17 cellular contexts compared by ENCODE assay signal in genomic region chr17:66712453-66712852, GRCh38.
DNase-seq lines count a peak whose midpoint lies in the region; ATAC-seq, FAIRE-seq and TF ChIP-seq lines count a peak whose summit lies in the region.
"Had no signal": no experiment of that assay in that cellular context is flagged by ENCODE, and none has a peak within 500 bp of the region (broad histone marks: within the 10 kb centered on the region; RNA-seq: fewer than 3 reads in every experiment).

No MANE protein-coding gene starts in this region.

- TF ChIP-seq CTCF in nephron (IDR thresholded peaks at IDR 0.05; ENCODE audit: unreplicated experiment in 3 of 3) = no peak
- TF ChIP-seq CTCF in uterus (IDR thresholded peaks at IDR 0.05) = no peak
- TF ChIP-seq CTCF in brain microvascular endothelial cell (IDR thresholded peaks at IDR 0.05; ENCODE audit: low read depth, low read length, missing control alignments) = no peak

- H3K4me3 Mint-ChIP-seq in CD8-positive, alpha-beta memory T cell = peak overlapping the region in 1 of 7 donors; percentile 22
- H3K4me3 Mint-ChIP-seq in central memory CD8-positive, alpha-beta T cell = no peak overlapping the region
- no peak overlapping the region for H3K4me3 Mint-ChIP-seq in nephron

- H3K27ac Mint-ChIP-seq in CD8-positive, alpha-beta memory T cell = peak overlapping the region; percentile 10 to 97 (median 82)
- H3K27ac Mint-ChIP-seq in central memory CD8-positive, alpha-beta T cell (ENCODE audit: low read depth) = peak overlapping the region; percentile 13
- peak overlapping the region in 2 of 3 experiments; percentile 8 to 36 for H3K27ac Mint-ChIP-seq in nephron

- intact Hi-C loops in uterus (cut with DNase I; ENCODE audit: low total_unique reads) = loop anchor here (10.0 kb wide), 1 partner anchor 192 kb away; no protein-coding TSS in a partner anchor

- peaks cover 0 to 4% (median 3%) of the 10 kb centered on the region in 3 donors for H3K36me3 Mint-ChIP-seq in CD8-positive, alpha-beta memory T cell
- H3K36me3 Mint-ChIP-seq in central memory CD8-positive, alpha-beta T cell (ENCODE audit: insufficient read depth) = peaks cover 2% of the 10 kb centered on the region
- H3K36me3 Mint-ChIP-seq in nephron (ENCODE audit: low read depth) = no peaks in the 10 kb centered on the region

- H3K4me3 ChIP-seq in CD8-positive, alpha-beta memory T cell (ENCODE audit: low read length) = no peak overlapping the region
- H3K4me3 ChIP-seq in uterus = no peak overlapping the region
- H3K4me3 ChIP-seq in brain microvascular endothelial cell (ENCODE audit: low read depth, low read length) = no peak overlapping the region
- H3K4me3 ChIP-seq: coronary artery, right atrium auricular region had no signal

- no peaks in the 10 kb centered on the region for H3K9me3 Mint-ChIP-seq in CD8-positive, alpha-beta memory T cell
- H3K9me3 Mint-ChIP-seq in central memory CD8-positive, alpha-beta T cell = no peaks in the 10 kb centered on the region
- H3K9me3 Mint-ChIP-seq in nephron = no peaks in the 10 kb centered on the region

- CTCF ChIA-PET in CD8-positive, alpha-beta memory T cell (lab: Charles Lee) = no interaction called here

- H3K9me3 ChIP-seq in CD8-positive, alpha-beta memory T cell (ENCODE audit: low read length) = no peaks in the 10 kb centered on the region
- no peaks in the 10 kb centered on the region for H3K9me3 ChIP-seq in uterus
- H3K9me3 ChIP-seq: right atrium auricular region had no signal

- DNase-seq in CD8-positive, alpha-beta memory T cell = no peak
- DNase-seq in HTR-8/SVneo (ENCODE audit: insufficient read length, low spot score) (no peak), GM12891 (ENCODE audit: insufficient read length, low spot score) (no peak), uterus (no peak), brain microvascular endothelial cell (no peak)
- no peak for DNase-seq in central memory CD8-positive, alpha-beta T cell (ENCODE audit: low spot score in 2 of 2)
- DNase-seq: activated CD8-positive, alpha-beta memory T cell treated with anti-CD3 and anti-CD28 coated beads for 24 hours; GF-D8; midbrain; NCI-H1048; stimulated activated CD4-positive, alpha-beta T cell treated with anti-CD3 and anti-CD28 coated beads, Interleukin-4, amount 100 ng/mL, for 24 hours; stimulated activated naive CD4-positive, alpha-beta T cell treated with Interleukin-2 at 50 U/mL for 16 hours had no signal

- H3K4me1 Mint-ChIP-seq in CD8-positive, alpha-beta memory T cell = peaks cover 46 to 54% (median 53%) of the 10 kb centered on the region in 3 donors
- H3K4me1 Mint-ChIP-seq in central memory CD8-positive, alpha-beta T cell = peaks cover 35% of the 10 kb centered on the region
- peaks cover 46% of the 10 kb centered on the region for H3K4me1 Mint-ChIP-seq in nephron

- in situ Hi-C loops in brain microvascular endothelial cell (cut with HindIII; ENCODE audit: low pct_ligation_motif_present, low sequenced_read_pairs) = loop anchor here (25.0 kb wide), 1 partner anchor 200 kb away; no protein-coding TSS in a partner anchor

- H3K27ac ChIP-seq in CD8-positive, alpha-beta memory T cell (ENCODE audit: low read depth, low read length) = no peak overlapping the region
- H3K27ac ChIP-seq in uterus (no peak overlapping the region), brain microvascular endothelial cell (no peak overlapping the region)
- H3K27ac ChIP-seq: C4-2B, coronary artery, right atrium auricular region had no signal

- TF ChIP-seq POLR2A in GM12891 (IDR thresholded peaks at IDR 0.05; ENCODE audit: low read depth, low read length) (no peak), uterus (IDR thresholded peaks at IDR 0.05) (no peak)

- FAIRE-seq in HTR-8/SVneo (lab: Jason Lieb, UNC) (peak; percentile 9), GM12891 (lab: Jason Lieb, UNC) (no peak)

- H3K36me3 ChIP-seq in CD8-positive, alpha-beta memory T cell (ENCODE audit: insufficient read depth, low read length) = no peaks in the 10 kb centered on the region
- H3K36me3 ChIP-seq in uterus (no peaks in the 10 kb centered on the region), brain microvascular endothelial cell (replicated peaks) (no peaks in the 10 kb centered on the region)
- H3K36me3 ChIP-seq: right atrium auricular region had no signal

- POLR2A ChIA-PET in CD8-positive, alpha-beta memory T cell (lab: Charles Lee) = no interaction called here

- peaks cover 23% of the 10 kb centered on the region for H3K4me1 ChIP-seq in CD8-positive, alpha-beta memory T cell (ENCODE audit: insufficient read depth, low read length)
- H3K4me1 ChIP-seq in uterus = no peaks in the 10 kb centered on the region

- H3K27me3 ChIP-seq in CD8-positive, alpha-beta memory T cell (ENCODE audit: insufficient read depth, low read length, poor library complexity, severe bottlenecking) = no peaks in the 10 kb centered on the region
- H3K27me3 ChIP-seq in uterus (no peaks in the 10 kb centered on the region), brain microvascular endothelial cell (replicated peaks) (no peaks in the 10 kb centered on the region)
- H3K27me3 ChIP-seq: right atrium auricular region had no signal

- no peaks in the 10 kb centered on the region for H3K27me3 Mint-ChIP-seq in CD8-positive, alpha-beta memory T cell
- H3K27me3 Mint-ChIP-seq in central memory CD8-positive, alpha-beta T cell = no peaks in the 10 kb centered on the region
- H3K27me3 Mint-ChIP-seq in nephron (ENCODE audit: low read depth) = peaks cover 5% of the 10 kb centered on the region

- no peak for ATAC-seq in central memory CD8-positive, alpha-beta T cell (replicated peaks; ENCODE audit: extremely low read depth, poor library complexity, severe bottlenecking)
- ATAC-seq in GM19328 (IDR thresholded peaks at IDR 0.05; ENCODE audit: unreplicated experiment) = no peak

TF ChIP-seq in GM12891, 5 proteins besides CTCF, POLR2A, EP300 and RAD21:
- TF ChIP-seq POU2F2 (IDR thresholded peaks at IDR 0.05; ENCODE audit: low read depth, low read length) (no peak), TAF1 (IDR thresholded peaks at IDR 0.05; ENCODE audit: low read depth, low read length) (no peak), PAX5 (IDR thresholded peaks at IDR 0.05; ENCODE audit: insufficient read depth, low read length, severe bottlenecking) (no peak), POLR2AphosphoS5 (IDR thresholded peaks at IDR 0.05; ENCODE audit: low read depth, low read length) (no peak), SPI1 (IDR thresholded peaks at IDR 0.05; ENCODE audit: low read depth, low read length) (no peak)

Comparison
In these comparisons a context has a peak if more than half of its experiments do, and no peak if none do; other contexts are left out.
1. H3K27ac Mint-ChIP-seq: peak in every context shown above with its lines; median percentile 82 in CD8-positive, alpha-beta memory T cell; 22 in nephron; 13 in central memory CD8-positive, alpha-beta T cell.